In genomic region chr10:86827639-86828038, GRCh38 we compare ENCODE assay signal across 18 cellular contexts.
DNase-seq lines count a peak whose midpoint lies in the region; ATAC-seq, FAIRE-seq and TF ChIP-seq lines count a peak whose summit lies in the region.
"Had no signal": no experiment of that assay in that cellular context is flagged by ENCODE, and none has a peak within 500 bp of the region (broad histone marks: within the 10 kb centered on the region; RNA-seq: fewer than 3 reads in every experiment).

No MANE protein-coding gene starts in this region.

- H2AK5ac ChIP-seq in H1 (ENCODE audit: low read depth, low read length) (no peak overlapping the region), trophoblast cell (ENCODE audit: low read length) (peak overlapping the region; percentile 32)

- no peak overlapping the region for H4K5ac ChIP-seq in H1 (ENCODE audit: insufficient read length, low read depth, low read length)

- no peak overlapping the region for H3K27ac Mint-ChIP-seq in stimulated activated effector memory CD8-positive, alpha-beta T cell treated with anti-CD3 and anti-CD28 coated beads, Interleukin-12 subunit alpha, Interleukin-12 subunit beta, amount 100 ng/mL, for 72 hours
- H3K27ac Mint-ChIP-seq: CD14-positive monocyte had no signal

- no peaks in the 10 kb centered on the region for H3K9me3 Mint-ChIP-seq in stimulated activated effector memory CD8-positive, alpha-beta T cell treated with anti-CD3 and anti-CD28 coated beads, Interleukin-12 subunit alpha, Interleukin-12 subunit beta, amount 100 ng/mL, for 72 hours
- H3K9me3 Mint-ChIP-seq: CD14-positive monocyte, IgD-negative memory B cell had no signal

- H3K56ac ChIP-seq in H1 (replicated peaks; ENCODE audit: insufficient read length, low read depth, low read length), result no peak overlapping the region

- no peak for TF ChIP-seq CTCF in H1 (IDR thresholded peaks at IDR 0.05; ENCODE audit: control extremely low read depth in 1 of 3, insufficient read depth in 1 of 3, low read depth in 1 of 3, low read length in 3 of 3)

- no peak overlapping the region for H2BK12ac ChIP-seq in H1 (ENCODE audit: low read depth, low read length)
- peak overlapping the region; percentile 84 for H2BK12ac ChIP-seq in trophoblast cell (ENCODE audit: low read length)

- FAIRE-seq in H1 (lab: Jason Lieb, UNC), result no peak

- no peak overlapping the region for H2BK5ac ChIP-seq in H1 (ENCODE audit: low read depth, low read length)
- no peak overlapping the region for H2BK5ac ChIP-seq in trophoblast cell (ENCODE audit: low read depth, low read length, poor library complexity)

- H2AFZ ChIP-seq in H1 (ENCODE audit: low read length) (no peak overlapping the region), trophoblast cell (ENCODE audit: insufficient read depth, low read length, poor library complexity) (no peak overlapping the region)

- H2BK120ac ChIP-seq in H1 (replicated peaks; ENCODE audit: low read depth, low read length), result no peak overlapping the region
- H2BK120ac ChIP-seq in trophoblast cell (ENCODE audit: insufficient read depth, low read length, poor library complexity), result no peak overlapping the region

- no peak overlapping the region for H3K18ac ChIP-seq in H1 (ENCODE audit: extremely low read depth, low read length)
- H3K18ac ChIP-seq in trophoblast cell (ENCODE audit: low read length), result peak overlapping the region; percentile 84

- no peak for TF ChIP-seq EP300 in H1 (IDR thresholded peaks at IDR 0.05; ENCODE audit: borderline replicate concordance in 1 of 2, low read depth in 2 of 2, low read length in 2 of 2)

- no peak overlapping the region for H2BK15ac ChIP-seq in H1 (ENCODE audit: low read length)

- no peak overlapping the region for H4K91ac ChIP-seq in H1 (replicated peaks; ENCODE audit: insufficient read length, low read length)
- H4K91ac ChIP-seq in trophoblast cell (ENCODE audit: low read depth, low read length), result no peak overlapping the region

- TF ChIP-seq POLR2A in H1 (IDR thresholded peaks at IDR 0.05; ENCODE audit: control extremely low read depth in 1 of 2, low read depth in 2 of 2, low read length in 2 of 2), result no peak

- H3K27me3 ChIP-seq in HUES6 (ENCODE audit: control insufficient read depth, insufficient read depth, low read length), result no peaks in the 10 kb centered on the region
- no peaks in the 10 kb centered on the region for H3K27me3 ChIP-seq in H1 (replicated peaks in 1 of 4; ENCODE audit: control insufficient read depth in 3 of 4, extremely low read depth in 1 of 4, insufficient read depth in 3 of 4, low read length in 3 of 4)
- no peaks in the 10 kb centered on the region for H3K27me3 ChIP-seq in trophoblast cell (ENCODE audit: insufficient read depth, low read length)

- H3K9me3 ChIP-seq in HUES6 (ENCODE audit: control insufficient read depth, insufficient read depth, low read depth, low read length) (no peaks in the 10 kb centered on the region), H1 (ENCODE audit: insufficient read depth in 2 of 2, low read depth in 1 of 2, low read length in 1 of 2) (no peaks in the 10 kb centered on the region), trophoblast cell (ENCODE audit: insufficient read depth, low read depth, low read length) (no peaks in the 10 kb centered on the region)

- H4K8ac ChIP-seq in H1 (ENCODE audit: extremely low read depth, insufficient read depth, low read length) (no peak overlapping the region), trophoblast cell (ENCODE audit: low read depth, low read length) (no peak overlapping the region)

- POLR2A ChIA-PET in H1 (lab: Charles Lee; ENCODE audit: partially characterized antibody), result interaction anchor here (0.9 to 1.8 kb wide), 7 partner anchors 9 to 116 kb away, joined by 3 to 5 read pairs (median 3); no protein-coding TSS in a partner anchor

- peaks cover 28% of the 10 kb centered on the region in 2 experiments for H4K20me1 ChIP-seq in H1 (replicated peaks in 1 of 2; ENCODE audit: control insufficient read depth in 1 of 2, insufficient read depth in 2 of 2, low read length in 2 of 2)

- H3K4me1 ChIP-seq in HUES6 (ENCODE audit: control insufficient read depth, insufficient read depth, low read length), result peaks cover 73% of the 10 kb centered on the region
- peaks cover 11 to 26% (median 20%) of the 10 kb centered on the region in 4 experiments for H3K4me1 ChIP-seq in H1 (replicated peaks in 1 of 4; ENCODE audit: control insufficient read depth in 3 of 4, insufficient read depth in 4 of 4, low read length in 3 of 4)
- peaks cover 7 to 14% of the 10 kb centered on the region in 2 experiments for H3K4me1 ChIP-seq in trophoblast cell (ENCODE audit: control insufficient read depth in 1 of 2, insufficient read depth in 2 of 2, low read length in 2 of 2)

- 85% methylated on average over 7 of the region's 7 CpGs; no CpG with 5 or more reads in 1 of the 2 experiments for WGBS in H1 (ENCODE audit: extremely low coverage in 1 of 2, insufficient coverage in 1 of 2, insufficient read length in 1 of 2, insufficient replicate concordance in 2 of 2, low coverage in 1 of 2, low lambda C conversion rate in 2 of 2, missing lambda C conversion rate in 1 of 2), 2 experiments
- WGBS in trophoblast cell (ENCODE audit: extremely low coverage, insufficient coverage, insufficient read length), result no CpG with 5 or more reads among the region's 7 CpGs

- H3K27ac ChIP-seq in HUES6 (ENCODE audit: low read depth, low read length) (no peak overlapping the region), H1 (ENCODE audit: low read depth, low read length) (no peak overlapping the region), trophoblast cell (ENCODE audit: low read depth, low read length) (no peak overlapping the region)

- H3K79me2 ChIP-seq in H1 (ENCODE audit: control insufficient read depth in 1 of 2, insufficient read depth in 2 of 2, low read length in 2 of 2) (peaks cover 47 to 100% of the 10 kb centered on the region in 2 experiments; a peak in 3 of 4 replicates), trophoblast cell (ENCODE audit: control insufficient read depth, insufficient read depth, low read length, poor library complexity) (peaks cover 11% of the 10 kb centered on the region)

- peak overlapping the region; percentile 39; the same call in 1 of the 2 replicates for H3K4me3 ChIP-seq in HUES6 (ENCODE audit: low read depth, low read length)
- no peak overlapping the region for H3K4me3 ChIP-seq in H1 (ENCODE audit: extremely low read depth in 1 of 4, insufficient read depth in 2 of 4, low read depth in 3 of 4, low read length in 4 of 4)
- H3K4me3 ChIP-seq in trophoblast cell (ENCODE audit: low read depth, low read length), result no peak overlapping the region

- H3K23me2 ChIP-seq in H1 (ENCODE audit: low read depth, low read length), result no peaks in the 10 kb centered on the region

- H3K79me1 ChIP-seq in H1 (ENCODE audit: low read depth, low read length) (peaks cover 12% of the 10 kb centered on the region), trophoblast cell (ENCODE audit: low read length) (peaks cover 2% of the 10 kb centered on the region)

- ATAC-seq in stimulated activated effector memory CD8-positive, alpha-beta T cell treated with anti-CD3 and anti-CD28 coated beads, Interleukin-12 subunit alpha, Interleukin-12 subunit beta, amount 100 ng/mL, for 72 hours, result no peak
- no peak for ATAC-seq in esophagus mucosa

- H3K36me3 ChIP-seq in HUES6 (ENCODE audit: control insufficient read depth, insufficient read depth, low read length), result no peaks in the 10 kb centered on the region
- no peaks in the 10 kb centered on the region for H3K36me3 ChIP-seq in H1 (ENCODE audit: control insufficient read depth in 2 of 4, insufficient read depth in 4 of 4, low read length in 3 of 4)
- peaks cover 0 to 3% of the 10 kb centered on the region in 2 experiments for H3K36me3 ChIP-seq in trophoblast cell (ENCODE audit: control insufficient read depth in 1 of 2, insufficient read depth in 2 of 2, low read length in 2 of 2)

- H3K36me3 Mint-ChIP-seq in stimulated activated effector memory CD8-positive, alpha-beta T cell treated with anti-CD3 and anti-CD28 coated beads, Interleukin-12 subunit alpha, Interleukin-12 subunit beta, amount 100 ng/mL, for 72 hours, result no peaks in the 10 kb centered on the region
- H3K36me3 Mint-ChIP-seq: CD14-positive monocyte had no signal

- no peak overlapping the region for H4K12ac ChIP-seq in trophoblast cell (ENCODE audit: low read depth, low read length)

- H3K23ac ChIP-seq in H1 (ENCODE audit: insufficient read length) (no peak overlapping the region), trophoblast cell (ENCODE audit: low read length) (no peak overlapping the region)

- H3K4ac ChIP-seq in H1 (replicated peaks; ENCODE audit: insufficient read length, low read depth, low read length) (no peak overlapping the region), trophoblast cell (ENCODE audit: low read depth, low read length) (peak overlapping the region; percentile 89)

- CTCF ChIA-PET in H1 (lab: Charles Lee; ENCODE audit: partially characterized antibody), result interaction anchor here (0.9 to 1.6 kb wide), 5 partner anchors 8 to 133 kb away, joined by 3 to 8 read pairs (median 3); no protein-coding TSS in a partner anchor

- no peak overlapping the region for H2BK20ac ChIP-seq in H1 (ENCODE audit: low read length)

- no peak overlapping the region for H3K4me3 Mint-ChIP-seq in stimulated activated effector memory CD8-positive, alpha-beta T cell treated with anti-CD3 and anti-CD28 coated beads, Interleukin-12 subunit alpha, Interleukin-12 subunit beta, amount 100 ng/mL, for 72 hours
- H3K4me3 Mint-ChIP-seq: CD14-positive monocyte, IgD-negative memory B cell had no signal

- peaks cover 11% of the 10 kb centered on the region for H3K4me1 Mint-ChIP-seq in stimulated activated effector memory CD8-positive, alpha-beta T cell treated with anti-CD3 and anti-CD28 coated beads, Interleukin-12 subunit alpha, Interleukin-12 subunit beta, amount 100 ng/mL, for 72 hours
- H3K4me1 Mint-ChIP-seq: CD14-positive monocyte had no signal

- H3K14ac ChIP-seq in H1 (ENCODE audit: insufficient read length) (no peak overlapping the region), trophoblast cell (ENCODE audit: low read length) (peak overlapping the region; percentile 51)

- TF ChIP-seq RAD21 in H1 (IDR thresholded peaks at IDR 0.05 in 1 of 2, conservative IDR thresholded peaks at IDR 0.05 in 1 of 2; ENCODE audit: low read depth in 2 of 2, low read length in 2 of 2), result no peak

- no peak overlapping the region for H3K9ac ChIP-seq in HUES6 (ENCODE audit: low read length)
- no peak overlapping the region for H3K9ac ChIP-seq in H1 (replicated peaks in 1 of 4; ENCODE audit: extremely low read depth in 1 of 4, low read depth in 3 of 4, low read length in 3 of 4)
- no peak overlapping the region for H3K9ac ChIP-seq in trophoblast cell (ENCODE audit: low read length)

- DNase-seq in DMS53 (lab: John Stamatoyannopoulos, UW) (peak; percentile 37), H1 (ENCODE audit: low read depth in 1 of 2, low spot score in 2 of 2) (no peak), trophoblast cell (peak in 1 of 2 donors; percentile 30), NAMALWA (ENCODE audit: low spot score) (no peak)
- no peak for DNase-seq in stimulated activated effector memory CD8-positive, alpha-beta T cell treated with anti-CD3 and anti-CD28 coated beads, Interleukin-12 subunit alpha, Interleukin-12 subunit beta, amount 100 ng/mL, for 72 hours (ENCODE audit: low spot score in 2 of 2)
- no peak for DNase-seq in stimulated activated CD4-positive, alpha-beta T cell treated with anti-CD3 and anti-CD28 coated beads, Interleukin-2, amount 100 ng/mL, for 48 hours
- DNase-seq: AML-193, Karpas-422, NCI-H1105, NCI-H1694 treated with DMSO at 0.1 percent for 48 hours, NCI-H510A, NCI-H82, OCI-M1, RPMI8226 had no signal

- H3K4me2 ChIP-seq in H1 (ENCODE audit: insufficient read depth in 1 of 2, low read depth in 2 of 2, low read length in 2 of 2), result peak overlapping the region; percentile 9 to 34; a peak in 1 of 4 replicates
- no peak overlapping the region for H3K4me2 ChIP-seq in trophoblast cell (ENCODE audit: low read length)
